ENCODE assay signal across 8 cellular contexts in genomic region chr7:100088621-100089457, GRCh38. TPM values are rescaled to one million over a fixed set of nuclear protein-coding genes. Genes with fewer than 3 reads are reported as not detected.
DNase-seq lines count a peak whose midpoint lies in the region; ATAC-seq and TF ChIP-seq lines count a peak whose summit lies in the region.

Gene COPS6 (plus strand): TSS chr7:100088969. CDS start chr7:100088991, 22 bp downstream.

- peak within 1 kb of the TSS; percentile 97 for H3K4me3 ChIP-seq in GM12875 (ENCODE audit: low read depth, low read length)

- H3K4me1 Mint-ChIP-seq in endothelial cell (ENCODE audit: unreplicated experiment) = peaks cover 42% of the 10 kb centered on the region
- H3K4me1 Mint-ChIP-seq in mesothelial cell of epicardium = peaks cover 17% of the 10 kb centered on the region

- H3K4me3 Mint-ChIP-seq in endothelial cell (ENCODE audit: unreplicated experiment) (peak within 1 kb of the TSS; percentile 96), mesothelial cell of epicardium (peak within 1 kb of the TSS; percentile 92)

- H3K27me3 Mint-ChIP-seq in endothelial cell (ENCODE audit: unreplicated experiment) (peaks cover 13% of the 10 kb centered on the region), mesothelial cell of epicardium (ENCODE audit: low read depth) (no peaks in the 10 kb centered on the region)

- peaks cover 34% of the 10 kb centered on the region for H3K36me3 Mint-ChIP-seq in endothelial cell (ENCODE audit: low read depth, unreplicated experiment)
- H3K36me3 Mint-ChIP-seq in mesothelial cell of epicardium = peaks cover 36% of the 10 kb centered on the region

- H3K9me3 Mint-ChIP-seq in endothelial cell (ENCODE audit: unreplicated experiment) (no peaks in the 10 kb centered on the region), mesothelial cell of epicardium (no peaks in the 10 kb centered on the region)

- H3K27ac Mint-ChIP-seq in endothelial cell (ENCODE audit: unreplicated experiment) = peak within 1 kb of the TSS; percentile 92
- H3K27ac Mint-ChIP-seq in mesothelial cell of epicardium = peak within 1 kb of the TSS; percentile 93

- DNase-seq in NOMO-1 treated with dmso at 0.1 percent for 144 hours (lab: John Stamatoyannopoulos, UW; ENCODE audit: unreplicated experiment) (peak; percentile 53), endothelial cell (ENCODE audit: low spot score) (peak; percentile 84), mesothelial cell of epicardium (ENCODE audit: low spot score in 2 of 2, unreplicated experiment in 2 of 2) (peak; percentile 83 to 91)
- DNase-seq in activated CD8-positive, alpha-beta memory T cell treated with anti-CD3 and anti-CD28 coated beads, Interleukin-2, amount 50 U/mL, for 48 hours = peak; percentile 97
- peak; percentile 64 to 65 for DNase-seq in stimulated activated CD8-positive, alpha-beta memory T cell treated with anti-CD3 and anti-CD28 coated beads, Interleukin-15, amount 100 ng/mL, for 4 hours (ENCODE audit: low read depth in 2 of 2)

- TF ChIP-seq CTCF in GM12875 (IDR thresholded peaks at IDR 0.05; ENCODE audit: borderline replicate concordance, insufficient read depth, low read depth, low read length) (no peak), endothelial cell (IDR thresholded peaks at IDR 0.05; ENCODE audit: unreplicated experiment) (no peak), mesothelial cell of epicardium (IDR thresholded peaks at IDR 0.05; ENCODE audit: unreplicated experiment) (no peak)

- peak; percentile 64 for ATAC-seq in HG03280 (IDR thresholded peaks at IDR 0.05; ENCODE audit: unreplicated experiment)
- no peak for ATAC-seq in GM18519 (IDR thresholded peaks at IDR 0.05; ENCODE audit: low FRiP score, unreplicated experiment)

RNA-seq across cellular contexts. Expression of gene COPS6, which starts in this region (rescaled TPM):
- total RNA-seq in endothelial cell (ENCODE audit: unreplicated experiment) = 82.4 TPM
- 96.4 to 103 TPM (median 97.7 TPM) in 3 replicates for total RNA-seq in mesothelial cell of epicardium
